ENCODE assay signal across 21 cellular contexts in the genomic region with DNA sequence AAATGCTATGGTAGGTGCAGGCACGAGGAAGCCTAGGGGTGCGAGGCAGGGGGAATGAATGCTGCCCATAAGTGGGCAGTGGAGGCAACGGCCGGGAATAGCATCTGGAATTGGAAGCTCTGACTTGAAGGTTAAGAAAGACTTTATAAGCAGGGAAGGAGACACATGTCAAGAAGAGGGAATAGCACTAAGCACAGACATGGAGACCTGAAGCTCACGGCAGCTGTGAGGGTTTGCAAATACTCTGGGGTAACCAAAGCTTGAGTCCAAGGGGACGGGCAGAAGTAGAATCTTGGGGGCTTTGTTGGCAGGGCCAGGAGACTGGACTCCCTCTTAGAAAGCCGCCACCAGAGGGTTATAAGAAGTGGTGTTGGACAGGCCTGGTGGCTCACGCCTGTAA.
"Had no signal": no experiment of that assay in that cellular context is flagged by ENCODE, and none has a peak within 500 bp of the region (broad histone marks: within the 10 kb centered on the region; RNA-seq: fewer than 3 reads in every experiment).

No MANE protein-coding gene starts in this region.

- DNase-seq: colonic mucosa; cortex of kidney; effector CD8-positive, alpha-beta T cell; foreskin keratinocyte; heart left ventricle; hypothalamus; immature natural killer cell; islet precursor cell; left cardiac atrium; left lung; left ventricle myocardium superior; lower lobe of right lung; mesenchymal stem cell; mucosa of descending colon had no signal

- H3K27ac ChIP-seq: colonic mucosa, esophagus muscularis mucosa, foreskin keratinocyte, gastroesophageal sphincter, heart left ventricle, hepatocyte, left lung, lower lobe of right lung had no signal

- H3K4me1 Mint-ChIP-seq: immature natural killer cell had no signal

- H3K9me3 ChIP-seq: colonic mucosa, esophagus muscularis mucosa, gastroesophageal sphincter, heart left ventricle, left lung, lower lobe of right lung, mucosa of descending colon had no signal

- ATAC-seq: foreskin keratinocyte, gastroesophageal sphincter, heart left ventricle, left cardiac atrium, left lung, left ventricle myocardium superior, lower lobe of right lung, mucosa of descending colon had no signal

- H3K36me3 Mint-ChIP-seq: immature natural killer cell, mesothelial cell of epicardium had no signal

- FAIRE-seq: endothelial cell of umbilical vein, frontal cortex had no signal

- H3K4me3 Mint-ChIP-seq: dendritic cell treated with granulocyte-macrophage colony-stimulating factor and Interleukin-4, amounts not matched to agents 40 ng/mL and 50 ng/mL, for 4 days; immature natural killer cell; mesothelial cell of epicardium had no signal

- H3K27ac Mint-ChIP-seq: dendritic cell treated with granulocyte-macrophage colony-stimulating factor and Interleukin-4, amounts not matched to agents 40 ng/mL and 50 ng/mL, for 4 days; immature natural killer cell; mesothelial cell of epicardium had no signal

- H3K36me3 ChIP-seq: colonic mucosa, left lung, lower lobe of right lung had no signal

- H3K4me3 ChIP-seq: colonic mucosa, esophagus muscularis mucosa, gastroesophageal sphincter, heart left ventricle, hepatocyte, left lung, lower lobe of right lung, mucosa of descending colon had no signal

- H3K4me1 ChIP-seq: colonic mucosa, foreskin keratinocyte, lower lobe of right lung had no signal
